ENCODE assay signal across 21 cellular contexts in the genomic region with DNA sequence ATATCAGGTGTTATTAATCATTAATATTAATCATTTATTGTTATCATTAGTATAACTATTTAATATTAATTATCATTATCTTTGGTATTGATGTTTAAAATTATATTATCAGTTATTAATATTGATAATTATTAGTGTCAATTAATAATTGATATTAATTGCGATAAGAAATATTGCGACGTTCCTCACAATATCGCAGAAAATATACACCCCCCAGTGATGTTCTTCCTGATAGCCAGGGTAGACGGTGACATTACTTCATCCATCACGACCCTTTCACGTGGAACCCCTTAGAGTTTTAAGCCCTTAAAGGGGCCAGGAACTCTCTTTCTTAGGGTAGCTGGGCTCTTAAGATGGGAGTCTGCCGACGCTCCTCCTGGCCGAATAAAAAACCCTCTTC.
"Had no signal": no experiment of that assay in that cellular context is flagged by ENCODE, and none has a peak within 500 bp of the region (broad histone marks: within the 10 kb centered on the region; RNA-seq: fewer than 3 reads in every experiment).

No MANE protein-coding gene starts in this region.

- H3K36me3 ChIP-seq: MG63, SJCRH30 had no signal

- H3K27ac ChIP-seq: SJCRH30 had no signal

- H3K27me3 ChIP-seq: SJCRH30 had no signal

- ATAC-seq: Right ventricle myocardium inferior, SK-N-SH treated with all-trans-retinoic acid at 6 μM for 48 hours had no signal

- H3K9me3 ChIP-seq: MG63, SJCRH30 had no signal

- DNase-seq: Karpas-422, KG1, MG63, MV-4-11, NCI-H1048, NCI-H1105, NCI-H1417, NCI-H1436 treated with DMSO at 0.1 percent for 48 hours, NCI-H1694, NCI-H187 treated with DMSO at 0.1 percent for 48 hours, NCI-H2029 treated with DMSO at 0.1 percent for 48 hours, NCI-H2171 treated with DMSO at 0.1 percent for 48 hours, NCI-H446, NCI-H510A, NCI-H524 treated with DMSO at 0.1 percent for 48 hours, NCI-H69, NCI-H774, SHP77 treated with DMSO at 0.1 percent for 48 hours, SJCRH30 had no signal

- H3K4me1 ChIP-seq: SJCRH30 had no signal

- H3K4me3 ChIP-seq: MG63, SJCRH30 had no signal
